In the genomic region with DNA sequence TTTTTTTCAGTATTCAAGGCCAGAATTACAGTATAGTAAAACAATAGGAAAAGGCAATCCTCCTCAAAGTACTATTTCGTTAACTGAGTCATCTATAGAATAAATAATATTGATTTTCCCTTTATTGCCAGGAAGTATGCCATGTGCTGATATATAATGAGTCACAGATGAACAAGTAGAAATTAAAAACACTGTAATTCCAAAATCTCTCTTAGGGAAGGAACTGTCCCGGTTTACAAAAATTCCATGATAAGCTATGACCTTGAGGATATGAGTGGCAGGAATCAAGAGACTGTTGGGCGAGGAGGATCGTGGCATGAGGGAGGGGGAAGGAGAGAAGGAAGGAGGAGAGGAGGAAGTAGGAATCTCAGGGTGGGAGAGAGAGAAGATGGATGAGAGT, we compare ENCODE assay signal across 2 cellular contexts.
TF ChIP-seq lines count a peak whose summit lies in the region.

No MANE protein-coding gene starts in this region.

TF ChIP-seq in WTC11, 78 proteins besides CTCF, POLR2A, EP300 and RAD21:
- no peak for TF ChIP-seq SMAD3 (CRISPR knock-in tag; IDR thresholded peaks at IDR 0.05; ENCODE audit: borderline replicate concordance)
- no peak for TF ChIP-seq TP53 (CRISPR knock-in tag; IDR thresholded peaks at IDR 0.05)
- TF ChIP-seq NR2C2 (CRISPR knock-in tag; IDR thresholded peaks at IDR 0.05) = no peak
TF ChIP-seq in WTC11: peak in this region for 0.

TF ChIP-seq in endothelial cell of umbilical vein, 7 proteins besides CTCF, POLR2A, EP300 and RAD21:
- peak; percentile 96 for TF ChIP-seq FOS (IDR thresholded peaks at IDR 0.05; ENCODE audit: borderline replicate concordance, insufficient read depth, low read length)
- no peak for TF ChIP-seq EZH2 (IDR thresholded peaks at IDR 0.05; ENCODE audit: borderline replicate concordance, low read depth, low read length, severe bottlenecking)
- TF ChIP-seq GATA2 (IDR thresholded peaks at IDR 0.05; ENCODE audit: insufficient read depth, insufficient read length, low read depth, low read length) = peak; percentile 94
- TF ChIP-seq, protein P1, sequence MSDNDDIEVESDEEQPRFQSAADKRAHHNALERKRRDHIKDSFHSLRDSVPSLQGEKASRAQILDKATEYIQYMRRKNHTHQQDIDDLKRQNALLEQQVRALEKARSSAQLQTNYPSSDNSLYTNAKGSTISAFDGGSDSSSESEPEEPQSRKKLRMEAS (IDR thresholded peaks at IDR 0.05; ENCODE audit: insufficient read depth, insufficient read length) = no peak
- no peak for TF ChIP-seq MYC (IDR thresholded peaks at IDR 0.05; ENCODE audit: low read depth, low read length)
- TF ChIP-seq JUN (IDR thresholded peaks at IDR 0.05; ENCODE audit: borderline replicate concordance, insufficient read depth, insufficient read length, low read depth) = peak; percentile 89
- TF ChIP-seq POLR2AphosphoS5 (IDR thresholded peaks at IDR 0.05; ENCODE audit: insufficient read depth, low read depth, low read length) = peak; percentile 42
TF ChIP-seq in endothelial cell of umbilical vein: peak in this region for 4.
